Comparison of ENCODE assay signal across 13 cellular contexts in genomic region chr1:210347112-210347511, GRCh38. TPM values are rescaled to one million over a fixed set of nuclear protein-coding genes. Genes with fewer than 3 reads are reported as not detected.
A peak's percentile ranks its signal among the peaks of the same experiment; 100 is the strongest.
DNase-seq lines count a peak whose midpoint lies in the region; ATAC-seq, FAIRE-seq and TF ChIP-seq lines count a peak whose summit lies in the region.
"Had no signal": no experiment of that assay in that cellular context is flagged by ENCODE, and none has a peak within 500 bp of the region (broad histone marks: within the 10 kb centered on the region; RNA-seq: fewer than 3 reads in every experiment).

No MANE protein-coding gene starts in this region.

- H3K4me1 ChIP-seq in astrocyte (ENCODE audit: insufficient read depth, low read length) (peaks cover 11% of the 10 kb centered on the region), thoracic aorta (ENCODE audit: control insufficient read depth in 1 of 2, low read depth in 2 of 2) (peaks cover 10 to 32% of the 10 kb centered on the region in 2 donors), psoas muscle (no peaks in the 10 kb centered on the region)
- H3K4me1 ChIP-seq: SJCRH30 had no signal

- no peaks in the 10 kb centered on the region for H3K9me3 Mint-ChIP-seq in astrocyte (ENCODE audit: unreplicated experiment)
- no peaks in the 10 kb centered on the region for H3K9me3 Mint-ChIP-seq in activated CD4-positive, alpha-beta T cell treated with anti-CD3 and anti-CD28 coated beads, Interleukin-2, amount 10 ng/mL, durations not matched to agents 7 days and 5 days
- H3K9me3 Mint-ChIP-seq: activated naive CD4-positive, alpha-beta T cell treated with anti-CD3 and anti-CD28 coated beads, Interleukin-2, amount 50 U/mL, for 24 hours had no signal

- intact Hi-C loops in psoas muscle (cut with DNase I): no loop called here

- no peak for FAIRE-seq in astrocyte (lab: Jason Lieb, UNC)

- DNase-seq in stimulated activated CD4-positive, alpha-beta T cell treated with anti-CD3 and anti-CD28 coated beads, Interleukin-2, amount 100 ng/mL, for 24 hours: peak; percentile 9 to 26
- DNase-seq in stimulated activated CD4-positive, alpha-beta T cell treated with anti-CD3 and anti-CD28 coated beads, Interleukin-4, amount 100 ng/mL, for 1 hour: no peak
- peak; percentile 52 for DNase-seq in astrocyte (ENCODE audit: low read depth)
- no peak for DNase-seq in thoracic aorta (ENCODE audit: low spot score)
- no peak for DNase-seq in activated CD4-positive, alpha-beta T cell treated with anti-CD3 and anti-CD28 coated beads, Interleukin-2, amount 10 ng/mL, durations not matched to agents 7 days and 5 days
- no peak for DNase-seq in psoas muscle
- DNase-seq: Karpas-422, mucosa of descending colon, SJCRH30 had no signal

- H3K36me3 Mint-ChIP-seq in astrocyte (ENCODE audit: low read depth, unreplicated experiment): peaks cover 9% of the 10 kb centered on the region
- H3K36me3 Mint-ChIP-seq in activated CD4-positive, alpha-beta T cell treated with anti-CD3 and anti-CD28 coated beads, Interleukin-2, amount 10 ng/mL, durations not matched to agents 7 days and 5 days (ENCODE audit: low read depth): no peaks in the 10 kb centered on the region
- H3K36me3 Mint-ChIP-seq: activated naive CD4-positive, alpha-beta T cell treated with anti-CD3 and anti-CD28 coated beads, Interleukin-2, amount 50 U/mL, for 24 hours had no signal

- H2AFZ ChIP-seq in astrocyte (ENCODE audit: low read depth, low read length): no peak overlapping the region

- no peaks in the 10 kb centered on the region for H3K9me3 ChIP-seq in astrocyte (ENCODE audit: insufficient read depth, low read depth, low read length)
- no peaks in the 10 kb centered on the region for H3K9me3 ChIP-seq in thoracic aorta
- H3K9me3 ChIP-seq in psoas muscle: no peaks in the 10 kb centered on the region
- H3K9me3 ChIP-seq: mucosa of descending colon, SJCRH30 had no signal

- H3K4me3 Mint-ChIP-seq in astrocyte (ENCODE audit: unreplicated experiment): peak overlapping the region; percentile 35
- no peak overlapping the region for H3K4me3 Mint-ChIP-seq in activated CD4-positive, alpha-beta T cell treated with anti-CD3 and anti-CD28 coated beads, Interleukin-2, amount 10 ng/mL, durations not matched to agents 7 days and 5 days
- H3K4me3 Mint-ChIP-seq: activated naive CD4-positive, alpha-beta T cell treated with anti-CD3 and anti-CD28 coated beads, Interleukin-2, amount 50 U/mL, for 24 hours had no signal

- H4K20me1 ChIP-seq in astrocyte (ENCODE audit: insufficient read depth, low read length): no peaks in the 10 kb centered on the region

- TF ChIP-seq CTCF in astrocyte (IDR thresholded peaks at IDR 0.05; ENCODE audit: insufficient read depth, low read depth, low read length): no peak
- no peak for TF ChIP-seq CTCF in thoracic aorta (IDR thresholded peaks at IDR 0.05)
- TF ChIP-seq CTCF in psoas muscle (IDR thresholded peaks at IDR 0.05): no peak

- no peak overlapping the region for H3K9ac ChIP-seq in astrocyte (ENCODE audit: low read length)

- POLR2A ChIA-PET in activated CD4-positive, alpha-beta T cell treated with anti-CD3 and anti-CD28 coated beads, Interleukin-2, amount 10 ng/mL, durations not matched to agents 7 days and 5 days (lab: Charles Lee): no interaction called here

- H3K27me3 ChIP-seq in astrocyte (ENCODE audit: insufficient read depth, low read length) (peaks cover 4% of the 10 kb centered on the region), thoracic aorta (replicated peaks; ENCODE audit: insufficient read depth) (no peaks in the 10 kb centered on the region), psoas muscle (ENCODE audit: insufficient read depth in 3 of 3, low read length in 2 of 3) (no peaks in the 10 kb centered on the region)
- H3K27me3 ChIP-seq: SJCRH30 had no signal

- peaks cover 10% of the 10 kb centered on the region for H3K4me1 Mint-ChIP-seq in astrocyte (ENCODE audit: low read depth, unreplicated experiment)
- H3K4me1 Mint-ChIP-seq in activated CD4-positive, alpha-beta T cell treated with anti-CD3 and anti-CD28 coated beads, Interleukin-2, amount 10 ng/mL, durations not matched to agents 7 days and 5 days: peaks cover 14% of the 10 kb centered on the region

- H3K27ac ChIP-seq in astrocyte (ENCODE audit: low read depth, low read length): no peak overlapping the region
- peak overlapping the region; percentile 65 to 82 for H3K27ac ChIP-seq in thoracic aorta
- no peak overlapping the region for H3K27ac ChIP-seq in psoas muscle
- H3K27ac ChIP-seq: C4-2B, SJCRH30 had no signal

- no peak overlapping the region for H3K4me3 ChIP-seq in astrocyte (ENCODE audit: insufficient read depth, low read depth, low read length)
- H3K4me3 ChIP-seq in thoracic aorta: no peak overlapping the region
- H3K4me3 ChIP-seq in psoas muscle: no peak overlapping the region
- H3K4me3 ChIP-seq: mucosa of descending colon, SJCRH30 had no signal

- H3K27me3 Mint-ChIP-seq in astrocyte (ENCODE audit: low read depth, unreplicated experiment): peaks cover 6% of the 10 kb centered on the region
- no peaks in the 10 kb centered on the region for H3K27me3 Mint-ChIP-seq in activated CD4-positive, alpha-beta T cell treated with anti-CD3 and anti-CD28 coated beads, Interleukin-2, amount 10 ng/mL, durations not matched to agents 7 days and 5 days
- H3K27me3 Mint-ChIP-seq: activated naive CD4-positive, alpha-beta T cell treated with anti-CD3 and anti-CD28 coated beads, Interleukin-2, amount 50 U/mL, for 24 hours had no signal

- H3K36me3 ChIP-seq in astrocyte (ENCODE audit: insufficient read depth, low read length) (no peaks in the 10 kb centered on the region), thoracic aorta (no peaks in the 10 kb centered on the region), psoas muscle (ENCODE audit: insufficient read depth in 1 of 2, low read depth in 1 of 2) (no peaks in the 10 kb centered on the region)
- H3K36me3 ChIP-seq: SJCRH30 had no signal

- peak overlapping the region; percentile 35 for H3K27ac Mint-ChIP-seq in astrocyte (ENCODE audit: unreplicated experiment)
- H3K27ac Mint-ChIP-seq in activated CD4-positive, alpha-beta T cell treated with anti-CD3 and anti-CD28 coated beads, Interleukin-2, amount 10 ng/mL, durations not matched to agents 7 days and 5 days: no peak overlapping the region

- CTCF ChIA-PET in activated CD4-positive, alpha-beta T cell treated with anti-CD3 and anti-CD28 coated beads, Interleukin-2, amount 10 ng/mL, durations not matched to agents 7 days and 5 days (lab: Charles Lee): no interaction called here

- peak; percentile 28 for ATAC-seq in HG03103 (IDR thresholded peaks at IDR 0.05; ENCODE audit: low read depth, unreplicated experiment)
- ATAC-seq in thoracic aorta (ENCODE audit: insufficient number of reproducible peaks, low FRiP score, low read depth): peak; percentile 51
- no peak for ATAC-seq in GM19455 (IDR thresholded peaks at IDR 0.05; ENCODE audit: unreplicated experiment)
- no peak for ATAC-seq in psoas muscle
- ATAC-seq: mucosa of descending colon had no signal

- no peak overlapping the region for H3K4me2 ChIP-seq in astrocyte (ENCODE audit: low read length)

- H3K79me2 ChIP-seq in astrocyte (ENCODE audit: insufficient read depth, low read length): no peaks in the 10 kb centered on the region

- WGBS in psoas muscle, 3 donors: 93 to 100% (median 97%) methylated on average over 1 of the region's 1 CpG

RNA-seq across cellular contexts. Expression of gene HHAT, which starts 18.4 kb away (rescaled TPM):
- total RNA-seq in astrocyte (11.4 and 12.0 TPM in 2 replicates), thoracic aorta (1 to 10 TPM; 4.5 to 4.6 TPM), psoas muscle (under 1 TPM; 0.12 to 0.64 (median 0.17) TPM)
- total RNA-seq in activated CD4-positive, alpha-beta T cell treated with anti-CD3 and anti-CD28 coated beads, Interleukin-2, amount 10 ng/mL, durations not matched to agents 7 days and 5 days: 1 to 10 TPM; 1.3 to 1.5 TPM
- polyA plus RNA-seq in psoas muscle: under 1 TPM; 0.11 to 0.17 (median 0.16) TPM

Comparison
In these comparisons a context has a peak if more than half of its experiments do, and no peak if none do; other contexts are left out.
1. DNase-seq: peak in stimulated activated CD4-positive, alpha-beta T cell treated with anti-CD3 and anti-CD28 coated beads, Interleukin-2, amount 100 ng/mL, for 24 hours (2 of 2) and astrocyte (single experiment); none in stimulated activated CD4-positive, alpha-beta T cell treated with anti-CD3 and anti-CD28 coated beads, Interleukin-4, amount 100 ng/mL, for 1 hour (single experiment), thoracic aorta (single experiment), activated CD4-positive, alpha-beta T cell treated with anti-CD3 and anti-CD28 coated beads, Interleukin-2, amount 10 ng/mL, durations not matched to agents 7 days and 5 days (single experiment) and psoas muscle (0 of 2).
2. ATAC-seq: peak in HG03103 (single experiment) and thoracic aorta (single experiment); none in GM19455 (single experiment) and psoas muscle (0 of 4).
3. H3K27ac ChIP-seq: peak in thoracic aorta (2 of 2); none in astrocyte (single experiment) and psoas muscle (single experiment).